ENCODE assay signal across 19 cellular contexts in the genomic region with DNA sequence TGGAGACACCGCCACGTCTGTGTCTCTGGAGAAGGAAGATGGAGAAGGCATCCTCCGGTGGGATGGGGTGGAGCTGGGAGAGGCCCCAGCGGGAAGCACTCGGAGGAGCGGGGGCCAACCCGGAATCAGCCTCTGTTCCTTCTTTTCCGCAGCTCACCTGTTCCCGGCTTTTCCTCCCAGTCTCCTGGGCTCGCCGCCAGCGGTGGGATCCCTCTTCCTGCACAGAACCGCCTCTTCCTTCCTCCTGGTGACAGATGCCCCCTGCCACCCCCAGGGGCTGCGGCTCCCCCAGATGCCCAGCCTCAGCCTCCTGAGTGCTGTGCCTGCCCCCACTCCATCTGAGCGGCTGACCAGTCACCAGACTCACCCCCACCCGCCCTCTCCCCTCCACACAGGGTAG. TPM values are rescaled to one million over a fixed set of nuclear protein-coding genes. Genes with fewer than 3 reads are reported as not detected.
DNase-seq lines count a peak whose midpoint lies in the region; ATAC-seq, FAIRE-seq and TF ChIP-seq lines count a peak whose summit lies in the region.
"Had no signal": no experiment of that assay in that cellular context is flagged by ENCODE, and none has a peak within 500 bp of the region (broad histone marks: within the 10 kb centered on the region; RNA-seq: fewer than 3 reads in every experiment).

No MANE protein-coding gene starts in this region.

- H3K9me2 ChIP-seq in neural cell (ENCODE audit: insufficient read depth, low read length), result no peaks in the 10 kb centered on the region

- TF ChIP-seq CTCF in right atrium auricular region (IDR thresholded peaks at IDR 0.05), result no peak
- TF ChIP-seq CTCF in neural cell (IDR thresholded peaks at IDR 0.05; ENCODE audit: poor library complexity, severe bottlenecking), result no peak

- no peak for TF ChIP-seq EP300 in neural cell (conservative IDR thresholded peaks at IDR 0.05; ENCODE audit: poor library complexity, severe bottlenecking)

- H3K36me3 ChIP-seq in right atrium auricular region, result no peaks in the 10 kb centered on the region
- peaks cover 4% of the 10 kb centered on the region for H3K36me3 ChIP-seq in neural cell (ENCODE audit: insufficient read depth, low read length)
- H3K36me3 ChIP-seq: BE2C had no signal

- peaks cover 5% of the 10 kb centered on the region for H3K79me2 ChIP-seq in neural cell (replicated peaks; ENCODE audit: insufficient read depth, low read length)

- H3K27me3 ChIP-seq in right atrium auricular region (no peaks in the 10 kb centered on the region), neural cell (ENCODE audit: insufficient read depth, low read depth, low read length) (no peaks in the 10 kb centered on the region)
- H3K27me3 ChIP-seq: BE2C had no signal

- ATAC-seq in Right ventricle myocardium inferior (no peak), HG02571 (IDR thresholded peaks at IDR 0.05; ENCODE audit: unreplicated experiment) (no peak)
- ATAC-seq: HepG2 had no signal

- H3K27ac ChIP-seq in right atrium auricular region (no peak overlapping the region), neural cell (ENCODE audit: low read length) (no peak overlapping the region)
- H3K27ac ChIP-seq: 22Rv1, PC-9 had no signal

- no peaks in the 10 kb centered on the region for H4K20me1 ChIP-seq in neural cell (ENCODE audit: insufficient read depth)

- DNase-seq in Right ventricle myocardium inferior (ENCODE audit: missing footprints) (peak; percentile 56), right atrium auricular region (ENCODE audit: low spot score) (no peak), dermis blood vessel endothelial cell (peak; percentile 45), ACHN (no peak), frontal cortex (ENCODE audit: low spot score in 2 of 2) (no peak), NCI-H524 treated with DMSO at 0.1 percent for 48 hours (lab: John Stamatoyannopoulos, UW) (no peak)
- DNase-seq: BE2C; CD4-positive, CD25-positive, alpha-beta regulatory T cell; Karpas-422; NCI-H1092; NCI-H187 treated with DMSO at 0.1 percent for 48 hours; NCI-H446 treated with DMSO at 0.1 percent for 48 hours; PC-9; SHP77 had no signal

- in situ Hi-C loops in ACHN (cut with HindIII; ENCODE audit: low pct_ligation_motif_present, low pct_unique_long_range_greater_than_20kb, low sequenced_read_pairs), result no loop called here

- H3K4me3 ChIP-seq in right atrium auricular region (no peak overlapping the region), neural cell (ENCODE audit: low read length) (peak overlapping the region; percentile 24)
- H3K4me3 ChIP-seq: PC-9 had no signal

- no peak overlapping the region for H3K4me2 ChIP-seq in neural cell (ENCODE audit: low read length)
- H3K4me2 ChIP-seq: PC-9 had no signal

- no peaks in the 10 kb centered on the region for H3F3A ChIP-seq in neural cell (ENCODE audit: insufficient read depth, low read length, poor library complexity, severe bottlenecking)

- FAIRE-seq in frontal cortex (lab: Jason Lieb, UNC), result no peak
- FAIRE-seq: GM19239, HepG2 had no signal

- TF ChIP-seq RAD21 in neural cell (conservative IDR thresholded peaks at IDR 0.05), result no peak

- intact Hi-C loops in Right ventricle myocardium inferior (cut with DNase I), result no loop called here

- no peak overlapping the region for H2AFZ ChIP-seq in neural cell (ENCODE audit: low read depth, low read length)
- H2AFZ ChIP-seq: PC-9 had no signal

- H3K9me3 ChIP-seq in right atrium auricular region, result peaks cover 0 to 9% of the 10 kb centered on the region in 2 donors
- peaks cover 6% of the 10 kb centered on the region for H3K9me3 ChIP-seq in neural cell (ENCODE audit: low read length)
- H3K9me3 ChIP-seq: BE2C had no signal

- peaks cover 0 to 36% of the 10 kb centered on the region in 2 donors for H3K4me1 ChIP-seq in right atrium auricular region
- H3K4me1 ChIP-seq: BE2C had no signal

- H3K9ac ChIP-seq in neural cell (ENCODE audit: low read length), result no peak overlapping the region

TF ChIP-seq in neural cell, 6 proteins besides CTCF, POLR2A, EP300 and RAD21:
- TF ChIP-seq EZH2 (IDR thresholded peaks at IDR 0.05; ENCODE audit: borderline replicate concordance, insufficient read depth, low read length, poor library complexity, severe bottlenecking), result no peak
- no peak for TF ChIP-seq POLR2AphosphoS5 (IDR thresholded peaks at IDR 0.05)
- TF ChIP-seq SMC3 (conservative IDR thresholded peaks at IDR 0.05; ENCODE audit: poor library complexity), result no peak
- TF ChIP-seq TAF1 (IDR thresholded peaks at IDR 0.05; ENCODE audit: low read depth), result no peak
- no peak for TF ChIP-seq MXI1 (conservative IDR thresholded peaks at IDR 0.05; ENCODE audit: poor library complexity, severe bottlenecking)
- TF ChIP-seq, protein P1, sequence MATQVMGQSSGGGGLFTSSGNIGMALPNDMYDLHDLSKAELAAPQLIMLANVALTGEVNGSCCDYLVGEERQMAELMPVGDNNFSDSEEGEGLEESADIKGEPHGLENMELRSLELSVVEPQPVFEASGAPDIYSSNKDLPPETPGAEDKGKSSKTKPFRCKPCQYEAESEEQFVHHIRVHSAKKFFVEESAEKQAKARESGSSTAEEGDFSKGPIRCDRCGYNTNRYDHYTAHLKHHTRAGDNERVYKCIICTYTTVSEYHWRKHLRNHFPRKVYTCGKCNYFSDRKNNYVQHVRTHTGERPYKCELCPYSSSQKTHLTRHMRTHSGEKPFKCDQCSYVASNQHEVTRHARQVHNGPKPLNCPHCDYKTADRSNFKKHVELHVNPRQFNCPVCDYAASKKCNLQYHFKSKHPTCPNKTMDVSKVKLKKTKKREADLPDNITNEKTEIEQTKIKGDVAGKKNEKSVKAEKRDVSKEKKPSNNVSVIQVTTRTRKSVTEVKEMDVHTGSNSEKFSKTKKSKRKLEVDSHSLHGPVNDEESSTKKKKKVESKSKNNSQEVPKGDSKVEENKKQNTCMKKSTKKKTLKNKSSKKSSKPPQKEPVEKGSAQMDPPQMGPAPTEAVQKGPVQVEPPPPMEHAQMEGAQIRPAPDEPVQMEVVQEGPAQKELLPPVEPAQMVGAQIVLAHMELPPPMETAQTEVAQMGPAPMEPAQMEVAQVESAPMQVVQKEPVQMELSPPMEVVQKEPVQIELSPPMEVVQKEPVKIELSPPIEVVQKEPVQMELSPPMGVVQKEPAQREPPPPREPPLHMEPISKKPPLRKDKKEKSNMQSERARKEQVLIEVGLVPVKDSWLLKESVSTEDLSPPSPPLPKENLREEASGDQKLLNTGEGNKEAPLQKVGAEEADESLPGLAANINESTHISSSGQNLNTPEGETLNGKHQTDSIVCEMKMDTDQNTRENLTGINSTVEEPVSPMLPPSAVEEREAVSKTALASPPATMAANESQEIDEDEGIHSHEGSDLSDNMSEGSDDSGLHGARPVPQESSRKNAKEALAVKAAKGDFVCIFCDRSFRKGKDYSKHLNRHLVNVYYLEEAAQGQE (IDR thresholded peaks at IDR 0.05; ENCODE audit: borderline replicate concordance), result no peak
TF ChIP-seq in neural cell: peak in this region for 0.

RNA-seq across cellular contexts. Expression of a gene that starts 23.3 kb away (rescaled TPM):
- 0.43 TPM for total RNA-seq in Right ventricle myocardium inferior
- total RNA-seq in right atrium auricular region, result under 1 TPM; 0.20 to 0.52 TPM
- total RNA-seq in dermis blood vessel endothelial cell, result 2.9 and 6.6 TPM in 2 replicates
- polyA plus RNA-seq in neural cell, result 1.6 and 1.9 TPM in 2 replicates
- 5.2 and 5.4 TPM in 2 replicates for polyA minus RNA-seq in neural cell
- 0.82 TPM for total RNA-seq in frontal cortex

Comparison
In these comparisons a context has a peak if more than half of its experiments do, and no peak if none do; other contexts are left out.
1. DNase-seq: peak in Right ventricle myocardium inferior (single experiment) and dermis blood vessel endothelial cell (single experiment); none in right atrium auricular region (single experiment), ACHN (single experiment), frontal cortex (0 of 2) and NCI-H524 treated with DMSO at 0.1 percent for 48 hours (single experiment).